Comparison of ENCODE assay signal across 14 cellular contexts in the genomic region with DNA sequence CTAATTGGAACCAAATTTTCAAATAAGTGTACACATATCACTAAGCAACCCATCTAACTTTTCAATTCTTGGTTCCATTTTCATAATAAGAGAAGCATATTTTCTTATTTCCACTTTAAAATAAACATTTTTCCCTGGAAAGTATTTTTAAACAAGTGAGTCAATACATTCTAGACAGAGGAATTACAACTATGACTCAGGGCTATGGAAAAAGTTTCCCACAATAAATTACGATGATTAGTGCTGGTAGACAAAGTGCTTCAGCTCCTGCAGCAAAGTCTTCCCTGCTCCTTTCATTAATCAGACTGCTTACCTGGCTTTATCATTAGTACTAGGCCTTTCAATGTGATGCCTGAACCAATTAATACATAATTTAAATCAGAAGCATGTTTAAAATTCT.
DNase-seq lines count a peak whose midpoint lies in the region; ATAC-seq and TF ChIP-seq lines count a peak whose summit lies in the region.
"Had no signal": no experiment of that assay in that cellular context is flagged by ENCODE, and none has a peak within 500 bp of the region (broad histone marks: within the 10 kb centered on the region; RNA-seq: fewer than 3 reads in every experiment).

No MANE protein-coding gene starts in this region.

- TF ChIP-seq CTCF in fibroblast of lung (conservative IDR thresholded peaks at IDR 0.05 in 1 of 2, IDR thresholded peaks at IDR 0.05 in 1 of 2; ENCODE audit: low read depth in 1 of 2, low read length in 2 of 2) = no peak

- H3K4me3 Mint-ChIP-seq in activated T-helper 17 cell treated with anti-CD3 and anti-CD28 coated beads, Interleukin-2, amount 50 U/mL, for 72 hours = no peak overlapping the region
- H3K4me3 Mint-ChIP-seq: activated naive CD4-positive, alpha-beta T cell treated with anti-CD3 and anti-CD28 coated beads, Interleukin-2, amount 10 ng/mL, durations not matched to agents 7 days and 5 days; dendritic cell treated with granulocyte-macrophage colony-stimulating factor and Interleukin-4, amounts not matched to agents 40 ng/mL and 50 ng/mL, for 4 days had no signal

- no peak overlapping the region for H2BK120ac ChIP-seq in trophoblast cell (ENCODE audit: insufficient read depth, low read length, poor library complexity)

- H3K4me1 Mint-ChIP-seq in activated T-helper 17 cell treated with anti-CD3 and anti-CD28 coated beads, Interleukin-2, amount 50 U/mL, for 72 hours = no peaks in the 10 kb centered on the region
- H3K4me1 Mint-ChIP-seq: activated naive CD4-positive, alpha-beta T cell treated with anti-CD3 and anti-CD28 coated beads, Interleukin-2, amount 10 ng/mL, durations not matched to agents 7 days and 5 days had no signal

- ATAC-seq in activated T-helper 17 cell treated with anti-CD3 and anti-CD28 coated beads, Interleukin-2, amount 50 U/mL, for 72 hours (replicated peaks) = no peak
- ATAC-seq in HG02571 (IDR thresholded peaks at IDR 0.05; ENCODE audit: unreplicated experiment) = no peak
- ATAC-seq: pancreas had no signal

- peaks cover 10% of the 10 kb centered on the region for H3K27me3 Mint-ChIP-seq in activated T-helper 17 cell treated with anti-CD3 and anti-CD28 coated beads, Interleukin-2, amount 50 U/mL, for 72 hours
- H3K27me3 Mint-ChIP-seq: activated naive CD4-positive, alpha-beta T cell treated with anti-CD3 and anti-CD28 coated beads, Interleukin-2, amount 10 ng/mL, durations not matched to agents 7 days and 5 days; dendritic cell treated with granulocyte-macrophage colony-stimulating factor and Interleukin-4, amounts not matched to agents 40 ng/mL and 50 ng/mL, for 4 days had no signal

- H2BK12ac ChIP-seq in trophoblast cell (ENCODE audit: low read length) = no peak overlapping the region

- H4K8ac ChIP-seq in trophoblast cell (ENCODE audit: low read depth, low read length) = no peak overlapping the region

- no peak overlapping the region for H4K12ac ChIP-seq in trophoblast cell (ENCODE audit: low read depth, low read length)

- no peaks in the 10 kb centered on the region for H3K36me3 ChIP-seq in SJSA1
- H3K36me3 ChIP-seq in fibroblast of lung (ENCODE audit: control insufficient read depth, insufficient read depth, low read length) = no peaks in the 10 kb centered on the region
- no peaks in the 10 kb centered on the region for H3K36me3 ChIP-seq in trophoblast cell (ENCODE audit: control insufficient read depth in 1 of 2, insufficient read depth in 2 of 2, low read length in 2 of 2)
- H3K36me3 ChIP-seq: pancreas had no signal

- no peak overlapping the region for H2BK5ac ChIP-seq in trophoblast cell (ENCODE audit: low read depth, low read length, poor library complexity)

- H3K9me3 Mint-ChIP-seq in activated T-helper 17 cell treated with anti-CD3 and anti-CD28 coated beads, Interleukin-2, amount 50 U/mL, for 72 hours = no peaks in the 10 kb centered on the region
- H3K9me3 Mint-ChIP-seq: activated naive CD4-positive, alpha-beta T cell treated with anti-CD3 and anti-CD28 coated beads, Interleukin-2, amount 10 ng/mL, durations not matched to agents 7 days and 5 days; dendritic cell treated with granulocyte-macrophage colony-stimulating factor and Interleukin-4, amounts not matched to agents 40 ng/mL and 50 ng/mL, for 4 days had no signal

- peaks cover 40% of the 10 kb centered on the region for H3K4me1 ChIP-seq in SJSA1 (replicated peaks)
- H3K4me1 ChIP-seq in fibroblast of lung (ENCODE audit: control insufficient read depth, extremely low read depth, insufficient read depth, low read length) = no peaks in the 10 kb centered on the region
- peaks cover 3 to 4% of the 10 kb centered on the region in 2 experiments for H3K4me1 ChIP-seq in trophoblast cell (ENCODE audit: control insufficient read depth in 1 of 2, insufficient read depth in 2 of 2, low read length in 2 of 2)
- H3K4me1 ChIP-seq: pancreas had no signal

- H3K9ac ChIP-seq in fibroblast of lung (ENCODE audit: insufficient read depth, low read length) (no peak overlapping the region), trophoblast cell (ENCODE audit: low read length) (no peak overlapping the region)

- no CpG with 5 or more reads among the region's 1 CpG for WGBS in trophoblast cell (ENCODE audit: extremely low coverage, insufficient coverage, insufficient read length)

- no peak overlapping the region for H3K18ac ChIP-seq in trophoblast cell (ENCODE audit: low read length)

- DNase-seq in EL (peak; percentile 77), SJSA1 (ENCODE audit: low read depth in 1 of 2, low spot score in 2 of 2) (peak in 1 of 2 experiments; percentile 68), fibroblast of lung (ENCODE audit: low read depth in 2 of 2) (peak; percentile 68 to 80), trophoblast cell (peak; percentile 15 to 73), NCI-H1105 treated with DMSO at 0.1 percent for 48 hours (lab: John Stamatoyannopoulos, UW) (no peak), cortex of kidney (lab: John Stamatoyannopoulos, UW) (no peak)
- DNase-seq: activated naive CD4-positive, alpha-beta T cell treated with anti-CD3 and anti-CD28 coated beads, Interleukin-2, amount 10 ng/mL, durations not matched to agents 7 days and 5 days; C1 segment of cervical spinal cord; NCI-H1417; NCI-H446 treated with DMSO at 0.1 percent for 48 hours; pancreas had no signal

- no peak overlapping the region for H3K23ac ChIP-seq in trophoblast cell (ENCODE audit: low read length)

- H3K36me3 Mint-ChIP-seq in activated T-helper 17 cell treated with anti-CD3 and anti-CD28 coated beads, Interleukin-2, amount 50 U/mL, for 72 hours (ENCODE audit: low read depth) = no peaks in the 10 kb centered on the region
- H3K36me3 Mint-ChIP-seq: activated naive CD4-positive, alpha-beta T cell treated with anti-CD3 and anti-CD28 coated beads, Interleukin-2, amount 10 ng/mL, durations not matched to agents 7 days and 5 days had no signal

- H3K79me1 ChIP-seq in trophoblast cell (ENCODE audit: low read length) = peaks cover 8% of the 10 kb centered on the region

- H3K4me3 ChIP-seq in SJSA1 (no peak overlapping the region), fibroblast of lung (replicated peaks in 1 of 4; ENCODE audit: control extremely low read depth in 1 of 4, insufficient read depth in 1 of 4, low read depth in 3 of 4, low read length in 4 of 4) (no peak overlapping the region), trophoblast cell (ENCODE audit: low read depth, low read length) (no peak overlapping the region)
- H3K4me3 ChIP-seq: pancreas had no signal

- H3K79me2 ChIP-seq in fibroblast of lung (ENCODE audit: control insufficient read depth, insufficient read depth, low read length) = no peaks in the 10 kb centered on the region
- H3K79me2 ChIP-seq in trophoblast cell (ENCODE audit: control insufficient read depth, insufficient read depth, low read length, poor library complexity) = no peaks in the 10 kb centered on the region

- H4K91ac ChIP-seq in trophoblast cell (ENCODE audit: low read depth, low read length) = no peak overlapping the region

- no peaks in the 10 kb centered on the region for H4K20me1 ChIP-seq in fibroblast of lung (ENCODE audit: control insufficient read depth, extremely low read depth, insufficient read depth, low read length)

- no peak overlapping the region for H2AK5ac ChIP-seq in trophoblast cell (ENCODE audit: low read length)

- no peak overlapping the region for H3K4ac ChIP-seq in trophoblast cell (ENCODE audit: low read depth, low read length)

- H2AFZ ChIP-seq in fibroblast of lung (ENCODE audit: low read length) (no peak overlapping the region), trophoblast cell (ENCODE audit: insufficient read depth, low read length, poor library complexity) (no peak overlapping the region)

- H3K4me2 ChIP-seq in fibroblast of lung (ENCODE audit: extremely low read depth, insufficient read depth, low read length) (no peak overlapping the region), trophoblast cell (ENCODE audit: low read length) (no peak overlapping the region)

- H3K27ac ChIP-seq in SJSA1 (peak overlapping the region; percentile 37), fibroblast of lung (ENCODE audit: insufficient read depth, low read length) (no peak overlapping the region), trophoblast cell (ENCODE audit: low read depth, low read length) (no peak overlapping the region)
- H3K27ac ChIP-seq: pancreas had no signal

- H3K14ac ChIP-seq in trophoblast cell (ENCODE audit: low read length) = no peak overlapping the region

- H3K9me3 ChIP-seq in SJSA1 (replicated peaks) = no peaks in the 10 kb centered on the region
- H3K9me3 ChIP-seq in fibroblast of lung (ENCODE audit: control insufficient read depth, insufficient read depth, low read depth, low read length) = no peaks in the 10 kb centered on the region
- H3K9me3 ChIP-seq in trophoblast cell (ENCODE audit: insufficient read depth, low read depth, low read length) = no peaks in the 10 kb centered on the region
- H3K9me3 ChIP-seq: pancreas had no signal

- no peak overlapping the region for H3K27ac Mint-ChIP-seq in activated T-helper 17 cell treated with anti-CD3 and anti-CD28 coated beads, Interleukin-2, amount 50 U/mL, for 72 hours
- H3K27ac Mint-ChIP-seq: activated naive CD4-positive, alpha-beta T cell treated with anti-CD3 and anti-CD28 coated beads, Interleukin-2, amount 10 ng/mL, durations not matched to agents 7 days and 5 days; dendritic cell treated with granulocyte-macrophage colony-stimulating factor and Interleukin-4, amounts not matched to agents 40 ng/mL and 50 ng/mL, for 4 days had no signal

- H3K27me3 ChIP-seq in SJSA1 (replicated peaks) (no peaks in the 10 kb centered on the region), fibroblast of lung (ENCODE audit: control insufficient read depth, insufficient read depth, low read length) (no peaks in the 10 kb centered on the region), trophoblast cell (ENCODE audit: insufficient read depth, low read length) (no peaks in the 10 kb centered on the region)
- H3K27me3 ChIP-seq: pancreas had no signal

Comparison
In these comparisons a context has a peak if more than half of its experiments do, and no peak if none do; other contexts are left out.
1. DNase-seq: peak in EL (single experiment), fibroblast of lung (2 of 2) and trophoblast cell (2 of 2); none in NCI-H1105 treated with DMSO at 0.1 percent for 48 hours (single experiment) and cortex of kidney (single experiment).